In genomic region chr1:184222561-184223157, GRCh38 we compare ENCODE assay signal across 8 cellular contexts.
DNase-seq lines count a peak whose midpoint lies in the region; ATAC-seq, FAIRE-seq and TF ChIP-seq lines count a peak whose summit lies in the region.

No MANE protein-coding gene starts in this region.

- H2BK5ac ChIP-seq in IMR-90 (ENCODE audit: low read depth, low read length, poor library complexity, severe bottlenecking), result no peak overlapping the region

- H3K36me3 ChIP-seq in IMR-90 (ENCODE audit: control insufficient read depth, insufficient read depth, low read length) (no peaks in the 10 kb centered on the region), iPS-15b (ENCODE audit: control insufficient read depth, insufficient read depth, low read length) (no peaks in the 10 kb centered on the region), small intestine (ENCODE audit: control insufficient read depth in 2 of 2, insufficient read depth in 2 of 2, low read length in 2 of 2) (no peaks in the 10 kb centered on the region)

- H3K18ac ChIP-seq in IMR-90 (ENCODE audit: low read depth, low read length), result no peak overlapping the region

- no peaks in the 10 kb centered on the region for H4K20me1 ChIP-seq in IMR-90 (ENCODE audit: insufficient read depth, low read length)

- no peak for FAIRE-seq in small intestine (lab: Jason Lieb, UNC)

- no peak overlapping the region for H4K91ac ChIP-seq in IMR-90 (ENCODE audit: insufficient read depth, low read depth, low read length)

- H3K27me3 ChIP-seq in IMR-90 (ENCODE audit: control insufficient read depth, insufficient read depth, low read length) (peaks cover 11% of the 10 kb centered on the region), iPS-15b (ENCODE audit: control insufficient read depth, insufficient read depth, low read length) (peaks cover 56% of the 10 kb centered on the region), small intestine (ENCODE audit: control insufficient read depth in 2 of 2, insufficient read depth in 2 of 2, low read length in 2 of 2) (no peaks in the 10 kb centered on the region)

- POLR2A ChIA-PET in IMR-90 (lab: Charles Lee; ENCODE audit: unreplicated experiment), result no interaction called here

- no peak; the same call in 1 of the 2 replicates for TF ChIP-seq POLR2A in IMR-90 (IDR thresholded peaks at IDR 0.05; ENCODE audit: low read depth, low read length)

- H3K79me1 ChIP-seq in IMR-90 (ENCODE audit: low read depth in 1 of 2, low read length in 2 of 2), result no peaks in the 10 kb centered on the region

- H2BK20ac ChIP-seq in IMR-90 (ENCODE audit: low read depth, low read length), result no peak overlapping the region

- H2BK120ac ChIP-seq in IMR-90 (ENCODE audit: low read depth, low read length), result no peak overlapping the region

- H3K9ac ChIP-seq in IMR-90 (ENCODE audit: low read depth, low read length) (no peak overlapping the region), iPS-15b (ENCODE audit: low read depth, low read length) (no peak overlapping the region)

- 24% methylated on average over 6 of the region's 12 CpGs; no CpG with 5 or more reads in 1 of the 2 experiments for WGBS in IMR-90 (ENCODE audit: extremely low coverage in 2 of 2, insufficient read length in 1 of 2), 2 experiments
- WGBS in small intestine, 3 donors, result 30 to 41% (median 31%) methylated on average over 12 of the region's 12 CpGs

- H4K8ac ChIP-seq in IMR-90 (ENCODE audit: low read depth in 2 of 2, low read length in 2 of 2), result 0 out of 4 replicates have a peak overlapping the region, but pooled peaks of 1 of the 2 experiments have one; percentile 39

- intact Hi-C loops in IMR-90 (cut with micrococcal nuclease), result loop anchor here (1.0 to 10.0 kb wide), 6 partner anchors 147 to 568 kb away; partner anchors contain the start of genes APOBEC4 and C1orf21

- no peak overlapping the region for H2AK9ac ChIP-seq in IMR-90 (replicated peaks; ENCODE audit: low read depth, low read length, poor library complexity)

- no peak overlapping the region for H2BK15ac ChIP-seq in IMR-90 (ENCODE audit: low read depth, low read length)

- H3K27ac ChIP-seq in IMR-90 (ENCODE audit: insufficient read depth, low read length) (no peak overlapping the region), small intestine (ENCODE audit: low read depth in 1 of 2, low read length in 1 of 2) (no peak overlapping the region)

- H3K4ac ChIP-seq in IMR-90 (ENCODE audit: low read depth, low read length), result no peak overlapping the region

- no peak overlapping the region for H3K56ac ChIP-seq in IMR-90 (ENCODE audit: extremely low read depth, insufficient read depth, low read length)

- no peak overlapping the region for H2AFZ ChIP-seq in IMR-90 (replicated peaks; ENCODE audit: low read length, poor library complexity)

- H3K4me2 ChIP-seq in IMR-90 (ENCODE audit: low read depth, low read length), result peak overlapping the region; percentile 32; the same call in 1 of the 2 replicates

- no peak overlapping the region for H4K5ac ChIP-seq in IMR-90 (ENCODE audit: low read depth, low read length)

- TF ChIP-seq CTCF in IMR-90 (conservative IDR thresholded peaks at IDR 0.05; ENCODE audit: low read depth, low read length) (peak; percentile 89), astrocyte of the spinal cord (IDR thresholded peaks at IDR 0.05; ENCODE audit: low read depth, low read length) (peak; percentile 93)

- H2AK5ac ChIP-seq in IMR-90 (ENCODE audit: low read depth, low read length), result peak overlapping the region; percentile 48; the same call in 1 of the 2 replicates

- DNase-seq in Daoy (ENCODE audit: low read depth), result peak; percentile 46
- peak; percentile 55 for DNase-seq in IMR-90
- DNase-seq in astrocyte of the spinal cord (ENCODE audit: low read depth, low spot score), result peak; percentile 23
- peak; percentile 54 for DNase-seq in small intestine

- H3K4me1 ChIP-seq in IMR-90 (ENCODE audit: control insufficient read depth, insufficient read depth, low read length), result no peaks in the 10 kb centered on the region
- H3K4me1 ChIP-seq in iPS-15b (ENCODE audit: control insufficient read depth, insufficient read depth, low read length), result peaks cover 6% of the 10 kb centered on the region
- no peaks in the 10 kb centered on the region for H3K4me1 ChIP-seq in small intestine (ENCODE audit: control insufficient read depth in 2 of 2, insufficient read depth in 1 of 2, low read depth in 1 of 2, low read length in 1 of 2)

- TF ChIP-seq RAD21 in IMR-90 (IDR thresholded peaks at IDR 0.05; ENCODE audit: low read length), result peak; percentile 87

- H3K9me1 ChIP-seq in IMR-90 (ENCODE audit: insufficient read depth, low read length), result peaks cover 4% of the 10 kb centered on the region; the same call in 1 of the 2 replicates

- in situ Hi-C loops in IMR-90 (cut with MboI; ENCODE audit: low sequenced_read_pairs), result loop anchor here (5.0 to 10.0 kb wide), 2 partner anchors 140 to 442 kb away; no protein-coding TSS in a partner anchor
- in situ Hi-C loops in astrocyte of the spinal cord (cut with HindIII; ENCODE audit: low sequenced_read_pairs), result no loop called here

- H3K14ac ChIP-seq in IMR-90 (replicated peaks; ENCODE audit: low read depth, low read length), result peak overlapping the region; percentile 51; the same call in 1 of the 2 replicates

- no TSS peak for BruUV-seq in IMR-90 (replicated peaks; lab: Mats Ljungman, UMichigan)

- CTCF ChIA-PET in IMR-90 (lab: Yijun Ruan, JAX), result interaction anchor here (0.6 to 1.7 kb wide), 8 partner anchors 20 to 567 kb away, joined by 3 to 6 read pairs (median 3); no protein-coding TSS in a partner anchor

- ATAC-seq in IMR-90 (ENCODE audit: low read depth) (peak; percentile 88), SK-N-SH treated with all-trans-retinoic acid at 6 μM for 48 hours (peak; percentile 63), HG03135 (IDR thresholded peaks at IDR 0.05; ENCODE audit: unreplicated experiment) (no peak), GM21825 (IDR thresholded peaks at IDR 0.05; ENCODE audit: unreplicated experiment) (no peak)

- no peak overlapping the region; the same call in 1 of the 2 replicates for H3K4me3 ChIP-seq in IMR-90 (ENCODE audit: insufficient read depth, low read depth, low read length)
- H3K4me3 ChIP-seq in astrocyte of the spinal cord (ENCODE audit: low read depth, low read length), result no peak overlapping the region
- peak overlapping the region; percentile 14 for H3K4me3 ChIP-seq in iPS-15b (ENCODE audit: low read depth, low read length)
- no peak overlapping the region for H3K4me3 ChIP-seq in small intestine (ENCODE audit: low read depth in 1 of 2, low read length in 2 of 2)

- H3K23ac ChIP-seq in IMR-90 (ENCODE audit: low read depth, low read length), result no peak overlapping the region

- dilution Hi-C loops in IMR-90 (cut with HindIII; ENCODE audit: low sequenced_read_pairs, unreplicated experiment), result no loop called here

- H3K9me3 ChIP-seq in IMR-90 (ENCODE audit: control insufficient read depth, insufficient read depth, low read length) (no peaks in the 10 kb centered on the region), iPS-15b (ENCODE audit: control insufficient read depth, insufficient read depth, low read length) (no peaks in the 10 kb centered on the region), small intestine (ENCODE audit: control insufficient read depth, low read depth) (no peaks in the 10 kb centered on the region)

TF ChIP-seq in IMR-90, 13 proteins besides CTCF, POLR2A, EP300 and RAD21:
- no peak for TF ChIP-seq MAZ (IDR thresholded peaks at IDR 0.05; ENCODE audit: borderline replicate concordance, low read depth, low read length)
- no peak for TF ChIP-seq USF2 (IDR thresholded peaks at IDR 0.05; ENCODE audit: low read depth, low read length)
- TF ChIP-seq RCOR1 (IDR thresholded peaks at IDR 0.05; ENCODE audit: insufficient replicate concordance, low read length), result no peak
- peak; percentile 97 for TF ChIP-seq SMC3 (IDR thresholded peaks at IDR 0.05; ENCODE audit: low read depth, low read length)
TF ChIP-seq in IMR-90: peak in this region for 1.

TF ChIP-seq in SK-N-SH treated with all-trans-retinoic acid at 6 μM for 48 hours, 23 proteins besides CTCF, POLR2A, EP300 and RAD21:
- TF ChIP-seq BACH2 (CRISPR knock-in tag; IDR thresholded peaks at IDR 0.05; ENCODE audit: borderline replicate concordance) (no peak), POU6F1 (CRISPR knock-in tag; IDR thresholded peaks at IDR 0.05; ENCODE audit: borderline replicate concordance, low read depth) (no peak), TOX (CRISPR knock-in tag; IDR thresholded peaks at IDR 0.05; ENCODE audit: borderline replicate concordance) (no peak), ARNTL (CRISPR knock-in tag; IDR thresholded peaks at IDR 0.05; ENCODE audit: borderline replicate concordance, low read depth) (no peak), ZNF565 (CRISPR knock-in tag; conservative IDR thresholded peaks at IDR 0.05; ENCODE audit: low read depth) (no peak), ZFP3 (CRISPR knock-in tag; IDR thresholded peaks at IDR 0.05) (no peak), RARB (CRISPR knock-in tag; IDR thresholded peaks at IDR 0.05) (no peak), ZFP30 (CRISPR knock-in tag; IDR thresholded peaks at IDR 0.05) (no peak), ESRRG (CRISPR knock-in tag; IDR thresholded peaks at IDR 0.05) (no peak)

Comparison
In these comparisons a context has a peak if more than half of its experiments do, and no peak if none do; other contexts are left out.
1. ATAC-seq: peak in IMR-90 (single experiment) and SK-N-SH treated with all-trans-retinoic acid at 6 μM for 48 hours (single experiment); none in HG03135 (single experiment) and GM21825 (single experiment).
2. Peak in every context shown above with its lines, with median percentiles within 50 percentile points of each other: DNase-seq.